15 cellular contexts compared by ENCODE assay signal in genomic region chr12:117046861-117047530, GRCh38. TPM values are rescaled to one million over a fixed set of nuclear protein-coding genes. Genes with fewer than 3 reads are reported as not detected.
"Had no signal": no experiment of that assay in that cellular context is flagged by ENCODE, and none has a peak within 500 bp of the region (broad histone marks: within the 10 kb centered on the region; RNA-seq: fewer than 3 reads in every experiment).

No MANE protein-coding gene starts in this region.

- ATAC-seq: psoas muscle had no signal

- H3K4me1 ChIP-seq: psoas muscle had no signal

- H3K27me3 ChIP-seq: left lung had no signal

- FAIRE-seq: small intestine had no signal

- H3K4me3 ChIP-seq: coronary artery, left lung, lung, psoas muscle had no signal

- H3K36me3 ChIP-seq: left lung had no signal

- H3K9me3 ChIP-seq: left lung, psoas muscle had no signal

- H3K27ac ChIP-seq: left lung, psoas muscle had no signal

- DNase-seq: effector CD4-positive, alpha-beta T cell; foreskin melanocyte; islet precursor cell; mesendoderm; naive B cell; retina; small intestine; stimulated activated CD4-positive, alpha-beta T cell treated with anti-CD3 and anti-CD28 coated beads, Interleukin-2, amount 100 ng/mL, for 48 hours; stimulated activated naive CD4-positive, alpha-beta T cell treated with Interleukin-2 at 50 U/mL for 16 hours; trophoblast cell had no signal

RNA-seq across cellular contexts. Expression of gene TESC, which starts 52.2 kb away (rescaled TPM):
- total RNA-seq: osteoblast had no signal
